In the genomic region with DNA sequence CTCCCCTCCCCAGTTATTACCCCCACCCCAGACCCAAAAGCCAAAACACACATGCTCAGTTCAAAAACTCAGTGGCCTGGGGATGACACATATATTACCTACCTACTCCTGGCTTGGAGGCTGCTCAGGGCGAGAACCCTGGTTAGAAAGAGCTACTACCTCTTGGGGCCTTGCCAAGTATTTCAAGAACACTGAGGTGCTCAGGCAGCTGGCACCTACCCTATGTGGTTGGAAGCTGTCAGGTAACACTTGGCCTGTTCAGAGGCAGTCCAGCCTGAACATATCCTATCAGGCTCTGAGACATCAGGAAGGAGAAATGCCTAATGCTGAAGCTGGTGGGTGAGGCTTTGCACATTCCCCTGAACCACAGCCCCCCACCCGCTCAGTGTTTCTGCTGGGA, we compare ENCODE assay signal across 1 cellular context.
TF ChIP-seq lines count a peak whose summit lies in the region.

No MANE protein-coding gene starts in this region.

TF ChIP-seq in WTC11, 78 proteins besides CTCF, POLR2A, EP300 and RAD21:
- TF ChIP-seq ZNF671 (CRISPR knock-in tag; IDR thresholded peaks at IDR 0.05) (no peak), KAT7 (CRISPR knock-in tag; IDR thresholded peaks at IDR 0.05; ENCODE audit: borderline replicate concordance) (no peak), ZNF219 (CRISPR knock-in tag; IDR thresholded peaks at IDR 0.05; ENCODE audit: borderline replicate concordance) (no peak), ATF1 (CRISPR knock-in tag; IDR thresholded peaks at IDR 0.05) (no peak), RORB (CRISPR knock-in tag; IDR thresholded peaks at IDR 0.05) (no peak)
- TF ChIP-seq, protein P1, sequence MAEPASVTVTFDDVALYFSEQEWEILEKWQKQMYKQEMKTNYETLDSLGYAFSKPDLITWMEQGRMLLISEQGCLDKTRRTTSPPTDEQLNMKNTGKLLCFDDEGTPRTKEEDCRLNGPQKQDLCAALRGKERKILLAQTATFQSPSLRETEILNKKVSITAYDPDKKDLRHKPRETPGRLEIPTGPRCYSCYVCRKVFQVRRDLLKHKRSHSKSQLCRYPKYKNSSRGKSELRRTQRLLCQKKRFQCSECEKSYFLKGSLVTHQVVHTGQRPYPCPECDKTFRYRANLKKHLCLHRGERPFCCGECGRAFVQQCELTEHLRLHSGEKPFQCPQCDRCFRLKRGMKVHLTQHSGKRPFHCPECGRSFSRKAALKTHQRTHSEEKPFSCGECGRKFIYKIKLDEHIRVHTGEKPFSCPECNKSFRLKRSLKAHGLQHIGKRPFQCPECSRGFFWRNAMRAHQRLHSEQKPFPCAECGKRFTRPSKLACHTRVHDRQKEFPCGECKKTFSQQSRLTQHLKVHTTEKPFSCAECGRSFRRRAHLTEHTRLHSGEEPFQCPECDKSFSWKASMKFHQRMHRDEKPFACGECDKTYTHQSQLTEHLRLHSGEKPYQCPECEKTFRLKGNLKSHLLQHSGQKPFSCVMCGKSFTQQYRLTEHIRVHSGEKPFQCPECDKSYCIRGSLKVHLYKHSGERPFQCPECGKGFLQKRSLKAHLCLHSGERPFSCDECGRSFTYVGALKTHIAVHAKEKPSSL (CRISPR knock-in tag; conservative IDR thresholded peaks at IDR 0.05), result no peak
- TF ChIP-seq, protein P2, sequence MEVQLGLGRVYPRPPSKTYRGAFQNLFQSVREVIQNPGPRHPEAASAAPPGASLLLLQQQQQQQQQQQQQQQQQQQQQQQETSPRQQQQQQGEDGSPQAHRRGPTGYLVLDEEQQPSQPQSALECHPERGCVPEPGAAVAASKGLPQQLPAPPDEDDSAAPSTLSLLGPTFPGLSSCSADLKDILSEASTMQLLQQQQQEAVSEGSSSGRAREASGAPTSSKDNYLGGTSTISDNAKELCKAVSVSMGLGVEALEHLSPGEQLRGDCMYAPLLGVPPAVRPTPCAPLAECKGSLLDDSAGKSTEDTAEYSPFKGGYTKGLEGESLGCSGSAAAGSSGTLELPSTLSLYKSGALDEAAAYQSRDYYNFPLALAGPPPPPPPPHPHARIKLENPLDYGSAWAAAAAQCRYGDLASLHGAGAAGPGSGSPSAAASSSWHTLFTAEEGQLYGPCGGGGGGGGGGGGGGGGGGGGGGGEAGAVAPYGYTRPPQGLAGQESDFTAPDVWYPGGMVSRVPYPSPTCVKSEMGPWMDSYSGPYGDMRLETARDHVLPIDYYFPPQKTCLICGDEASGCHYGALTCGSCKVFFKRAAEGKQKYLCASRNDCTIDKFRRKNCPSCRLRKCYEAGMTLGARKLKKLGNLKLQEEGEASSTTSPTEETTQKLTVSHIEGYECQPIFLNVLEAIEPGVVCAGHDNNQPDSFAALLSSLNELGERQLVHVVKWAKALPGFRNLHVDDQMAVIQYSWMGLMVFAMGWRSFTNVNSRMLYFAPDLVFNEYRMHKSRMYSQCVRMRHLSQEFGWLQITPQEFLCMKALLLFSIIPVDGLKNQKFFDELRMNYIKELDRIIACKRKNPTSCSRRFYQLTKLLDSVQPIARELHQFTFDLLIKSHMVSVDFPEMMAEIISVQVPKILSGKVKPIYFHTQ (CRISPR knock-in tag; IDR thresholded peaks at IDR 0.05), result no peak
- TF ChIP-seq, protein P3, sequence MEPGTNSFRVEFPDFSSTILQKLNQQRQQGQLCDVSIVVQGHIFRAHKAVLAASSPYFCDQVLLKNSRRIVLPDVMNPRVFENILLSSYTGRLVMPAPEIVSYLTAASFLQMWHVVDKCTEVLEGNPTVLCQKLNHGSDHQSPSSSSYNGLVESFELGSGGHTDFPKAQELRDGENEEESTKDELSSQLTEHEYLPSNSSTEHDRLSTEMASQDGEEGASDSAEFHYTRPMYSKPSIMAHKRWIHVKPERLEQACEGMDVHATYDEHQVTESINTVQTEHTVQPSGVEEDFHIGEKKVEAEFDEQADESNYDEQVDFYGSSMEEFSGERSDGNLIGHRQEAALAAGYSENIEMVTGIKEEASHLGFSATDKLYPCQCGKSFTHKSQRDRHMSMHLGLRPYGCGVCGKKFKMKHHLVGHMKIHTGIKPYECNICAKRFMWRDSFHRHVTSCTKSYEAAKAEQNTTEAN (CRISPR knock-in tag; IDR thresholded peaks at IDR 0.05), result no peak
